Comparison of ENCODE assay signal across 8 cellular contexts in the genomic region with DNA sequence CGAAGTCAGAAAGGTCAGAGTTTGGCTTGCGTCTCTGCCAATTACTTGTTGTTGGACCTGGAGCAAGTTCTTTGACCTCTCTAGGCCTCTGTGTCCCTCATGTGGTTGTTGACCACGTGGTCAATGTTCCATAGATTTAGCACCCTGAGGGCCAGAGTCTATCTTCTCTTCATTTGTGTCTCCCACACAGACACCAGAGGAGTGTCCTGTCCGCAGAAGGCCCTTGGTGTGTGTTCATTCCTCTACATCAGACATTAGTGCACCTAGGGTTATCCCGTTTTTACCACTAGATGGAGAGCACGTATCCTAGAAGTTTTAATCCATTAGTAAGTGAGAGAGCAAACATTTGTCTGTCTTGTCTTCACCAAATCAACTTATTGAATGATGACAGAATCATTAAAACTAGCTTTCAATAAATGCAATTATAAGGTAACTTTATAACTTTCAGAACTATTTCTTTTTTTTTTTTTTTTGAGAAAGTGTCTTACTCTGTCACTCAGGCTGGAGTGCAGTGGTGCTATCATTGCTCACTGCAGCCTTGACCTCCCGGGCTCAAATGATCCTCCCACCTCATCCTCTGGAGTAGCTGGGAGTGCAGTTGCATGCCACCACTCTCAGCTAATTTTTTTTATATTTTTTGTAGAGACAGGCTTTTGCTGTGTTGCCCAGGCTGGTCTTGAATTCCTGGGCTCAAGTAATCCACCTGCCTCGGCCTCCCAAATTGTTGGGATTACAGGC.
DNase-seq lines count a peak whose midpoint lies in the region; ATAC-seq and TF ChIP-seq lines count a peak whose summit lies in the region.

No MANE protein-coding gene starts in this region.

- H3F3A ChIP-seq in smooth muscle cell (ENCODE audit: low read depth): no peaks in the 10 kb centered on the region

- no peak for ATAC-seq in HG03097 (IDR thresholded peaks at IDR 0.05; ENCODE audit: low FRiP score, unreplicated experiment)

- H3K27ac ChIP-seq in smooth muscle cell (ENCODE audit: low read depth): no peak overlapping the region

- no peaks in the 10 kb centered on the region for H3K4me1 ChIP-seq in smooth muscle cell (ENCODE audit: low read depth)

- H3K27me3 ChIP-seq in smooth muscle cell (ENCODE audit: low read depth): peaks cover 5% of the 10 kb centered on the region

- H3K9me3 ChIP-seq in smooth muscle cell (replicated peaks; ENCODE audit: low read depth): no peaks in the 10 kb centered on the region

- H3K9ac ChIP-seq in smooth muscle cell (ENCODE audit: low read depth): no peak overlapping the region

- H3K36me3 ChIP-seq in smooth muscle cell (ENCODE audit: low read depth): no peaks in the 10 kb centered on the region

- H3K4me2 ChIP-seq in smooth muscle cell: no peak overlapping the region

- TF ChIP-seq CTCF in fibroblast of the aortic adventitia (IDR thresholded peaks at IDR 0.05; ENCODE audit: insufficient read depth, low read length) (peak; percentile 51), smooth muscle cell (IDR thresholded peaks at IDR 0.05; ENCODE audit: borderline replicate concordance, insufficient read depth, poor library complexity, severe bottlenecking) (peak; percentile 34)

- H4K20me1 ChIP-seq in smooth muscle cell (ENCODE audit: low read depth): no peaks in the 10 kb centered on the region

- H3K79me2 ChIP-seq in smooth muscle cell (ENCODE audit: low read depth): no peaks in the 10 kb centered on the region

- H2AFZ ChIP-seq in smooth muscle cell (ENCODE audit: low read depth): no peak overlapping the region

- 65% methylated on average over 8 of the region's 8 CpGs for whole genome bisulfite sequencing in smooth muscle cell (ENCODE audit: low lambda C conversion rate)

- H3K4me3 ChIP-seq in fibroblast of the aortic adventitia (ENCODE audit: low read depth, low read length) (no peak overlapping the region), smooth muscle cell (no peak overlapping the region)

- DNase-seq in NCI-H146 (lab: John Stamatoyannopoulos, UW) (peak; percentile 10), NCI-H146 treated with DMSO at 0.1 percent for 48 hours (lab: John Stamatoyannopoulos, UW; ENCODE audit: unreplicated experiment) (no peak), OCI-M1 (lab: John Stamatoyannopoulos, UW) (peak; percentile 49), fibroblast of the aortic adventitia (ENCODE audit: low read depth) (peak; percentile 50), smooth muscle cell (lab: John Stamatoyannopoulos, UW; ENCODE audit: unreplicated experiment) (no peak), NCI-H187 (lab: John Stamatoyannopoulos, UW) (no peak)
- DNase-seq in stimulated activated CD4-positive, alpha-beta T cell treated with anti-CD3 and anti-CD28 coated beads, Interleukin-4, amount 100 ng/mL, for 24 hours: no peak

Comparison
In these comparisons a context has a peak if more than half of its experiments do, and no peak if none do; other contexts are left out.
1. DNase-seq: peak in NCI-H146 (single experiment), OCI-M1 (single experiment) and fibroblast of the aortic adventitia (single experiment); none in NCI-H146 treated with DMSO at 0.1 percent for 48 hours (single experiment), smooth muscle cell (single experiment), NCI-H187 (0 of 2) and stimulated activated CD4-positive, alpha-beta T cell treated with anti-CD3 and anti-CD28 coated beads, Interleukin-4, amount 100 ng/mL, for 24 hours (single experiment).